ENCODE assay signal across 26 cellular contexts in genomic region chr18:59764281-59764680, GRCh38.
"Had no signal": no experiment of that assay in that cellular context is flagged by ENCODE, and none has a peak within 500 bp of the region (broad histone marks: within the 10 kb centered on the region; RNA-seq: fewer than 3 reads in every experiment).

No MANE protein-coding gene starts in this region.

- H3K4me3 ChIP-seq: left lung, lung, ovary, right atrium auricular region, right lobe of liver, smooth muscle cell, tibial nerve, uterus had no signal

- ATAC-seq: left colon; left lung; natural killer cell; right lobe of liver; stimulated activated memory B cell treated with anti-CD40 and anti-IgM and Interleukin-4, amounts not matched to agents 10 μg/mL and 1 μg/mL and 100 μg/mL, for 72 hours; stimulated activated naive CD8-positive, alpha-beta T cell treated with anti-CD3 and anti-CD28 coated beads, Interleukin-15, amount 100 ng/mL, for 72 hours had no signal

- H3K27ac Mint-ChIP-seq: mesothelial cell of epicardium; naive B cell; natural killer cell; progenitor cell of endocrine pancreas; stimulated activated memory B cell treated with anti-CD40 and anti-IgM and Interleukin-4, amounts not matched to agents 10 μg/mL and 1 μg/mL and 100 μg/mL, for 72 hours; stimulated activated naive CD8-positive, alpha-beta T cell treated with anti-CD3 and anti-CD28 coated beads, Interleukin-15, amount 100 ng/mL, for 72 hours; type B pancreatic cell had no signal

- H3K27me3 Mint-ChIP-seq: stimulated activated naive CD8-positive, alpha-beta T cell treated with anti-CD3 and anti-CD28 coated beads, Interleukin-15, amount 100 ng/mL, for 72 hours had no signal

- H3K9me3 ChIP-seq: left lung, ovary, right atrium auricular region, right lobe of liver, tibial nerve, uterus had no signal

- H3K27me3 ChIP-seq: left lung, ovary, right atrium auricular region, right lobe of liver, tibial nerve, uterus had no signal

- H3K9me3 Mint-ChIP-seq: type B pancreatic cell had no signal

- H3K4me3 Mint-ChIP-seq: mesothelial cell of epicardium; naive B cell; natural killer cell; stimulated activated memory B cell treated with anti-CD40 and anti-IgM and Interleukin-4, amounts not matched to agents 10 μg/mL and 1 μg/mL and 100 μg/mL, for 72 hours; stimulated activated naive CD8-positive, alpha-beta T cell treated with anti-CD3 and anti-CD28 coated beads, Interleukin-15, amount 100 ng/mL, for 72 hours; type B pancreatic cell had no signal

- H3K36me3 ChIP-seq: left lung, ovary, right atrium auricular region, right lobe of liver, tibial nerve, uterus had no signal

- H3K4me1 ChIP-seq: left lung, right atrium auricular region, right lobe of liver, tibial nerve, uterus had no signal

- H3K27ac ChIP-seq: left lung, ovary, right atrium auricular region, right lobe of liver, tibial nerve, uterus had no signal

- H3K4me1 Mint-ChIP-seq: mesothelial cell of epicardium; naive B cell; natural killer cell; stimulated activated memory B cell treated with anti-CD40 and anti-IgM and Interleukin-4, amounts not matched to agents 10 μg/mL and 1 μg/mL and 100 μg/mL, for 72 hours; stimulated activated naive CD8-positive, alpha-beta T cell treated with anti-CD3 and anti-CD28 coated beads, Interleukin-15, amount 100 ng/mL, for 72 hours had no signal

- FAIRE-seq: keratinocyte had no signal

- H3K36me3 Mint-ChIP-seq: mesothelial cell of epicardium; natural killer cell; stimulated activated memory B cell treated with anti-CD40 and anti-IgM and Interleukin-4, amounts not matched to agents 10 μg/mL and 1 μg/mL and 100 μg/mL, for 72 hours; type B pancreatic cell had no signal

- DNase-seq: hippocampal formation; kidney glomerular epithelial cell; left colon; left lung; mesendoderm; naive B cell; natural killer cell; ovary; right lobe of liver; stimulated activated CD4-positive, alpha-beta T cell treated with anti-CD3 and anti-CD28 coated beads, Interleukin-1b, Interleukin-23, amount 100 ng/mL, for 48 hours; stimulated activated CD4-positive, alpha-beta T cell treated with anti-CD3 and anti-CD28 coated beads, Interleukin-2, amount 100 ng/mL, for 48 hours; stimulated activated CD4-positive, alpha-beta T cell treated with anti-CD3 and anti-CD28 coated beads, Interleukin-4, amount 100 ng/mL, for 4 hours; stimulated activated CD8-positive, alpha-beta memory T cell treated with anti-CD3 and anti-CD28 coated beads, Interleukin-4, amount 100 ng/mL, for 48 hours; stimulated activated naive CD4-positive, alpha-beta T cell treated with Interleukin-2 at 50 U/mL for 16 hours; stimulated activated naive CD8-positive, alpha-beta T cell treated with anti-CD3 and anti-CD28 coated beads, Interleukin-15, amount 100 ng/mL, for 72 hours; substantia nigra; uterus had no signal
